In genomic region chr2:188819781-188820180, GRCh38 we compare ENCODE assay signal across 1 cellular context.
TF ChIP-seq lines count a peak whose summit lies in the region.

No MANE protein-coding gene starts in this region.

TF ChIP-seq in SK-N-SH, 30 proteins besides CTCF, POLR2A, EP300 and RAD21:
- TF ChIP-seq FOSL2 (IDR thresholded peaks at IDR 0.05; ENCODE audit: borderline replicate concordance, low read depth) (no peak), IRF3 (IDR thresholded peaks at IDR 0.05; ENCODE audit: low read depth, low read length) (no peak), JUND (IDR thresholded peaks at IDR 0.05) (no peak), MXI1 (IDR thresholded peaks at IDR 0.05; ENCODE audit: low read depth, low read length) (no peak), NFIC (IDR thresholded peaks at IDR 0.05; ENCODE audit: borderline replicate concordance) (no peak), TCF12 (IDR thresholded peaks at IDR 0.05) (peak; percentile 30; the same call in 1 of the 2 replicates), USF1 (IDR thresholded peaks at IDR 0.05; ENCODE audit: borderline replicate concordance, low read depth) (no peak), PBX3 (IDR thresholded peaks at IDR 0.05) (peak; percentile 13; the same call in 1 of the 2 replicates), FOXM1 (IDR thresholded peaks at IDR 0.05; ENCODE audit: low read depth) (no peak), MEF2A (IDR thresholded peaks at IDR 0.05; ENCODE audit: borderline replicate concordance, low read depth) (no peak), REST (IDR thresholded peaks at IDR 0.05; ENCODE audit: low read depth, low read length) (no peak), POLR2AphosphoS5 (IDR thresholded peaks at IDR 0.05; ENCODE audit: low read depth, low read length) (no peak)
